ENCODE assay signal across 13 cellular contexts in the genomic region with DNA sequence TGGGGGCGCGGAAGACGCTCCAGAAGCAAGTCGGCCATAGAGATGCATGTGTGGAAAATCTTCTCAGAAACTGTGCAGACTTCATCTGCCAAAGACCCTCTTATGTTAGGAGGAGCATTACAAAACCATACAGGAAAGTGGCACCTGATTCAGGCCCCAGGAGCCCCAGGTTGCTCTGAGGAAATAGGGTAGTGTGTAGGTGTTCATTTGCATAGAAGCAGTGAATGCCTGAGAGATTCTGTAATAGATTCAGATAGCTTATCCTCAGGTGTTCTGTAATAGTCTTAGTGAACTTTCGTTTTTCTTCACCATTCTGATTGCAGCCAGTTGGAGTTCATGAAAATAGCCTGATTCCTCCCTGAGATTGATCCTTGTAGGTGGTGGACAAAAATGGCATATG.
DNase-seq lines count a peak whose midpoint lies in the region; ATAC-seq, FAIRE-seq and TF ChIP-seq lines count a peak whose summit lies in the region.
"Had no signal": no experiment of that assay in that cellular context is flagged by ENCODE, and none has a peak within 500 bp of the region (broad histone marks: within the 10 kb centered on the region; RNA-seq: fewer than 3 reads in every experiment).

No MANE protein-coding gene starts in this region.

- H3K4ac ChIP-seq in mesenchymal stem cell (ENCODE audit: low read depth in 1 of 2, low read length in 2 of 2) = no peak overlapping the region

- no peaks in the 10 kb centered on the region for H3K27me3 Mint-ChIP-seq in activated T-cell treated with anti-CD3 and anti-CD28 coated beads, Interleukin-2, amount 50 U/mL, for 24 hours
- H3K27me3 Mint-ChIP-seq in naive thymus-derived CD8-positive, alpha-beta T cell = no peaks in the 10 kb centered on the region

- H4K91ac ChIP-seq in mesenchymal stem cell (ENCODE audit: low read length) = no peak overlapping the region

- H2BK15ac ChIP-seq in mesenchymal stem cell (ENCODE audit: low read depth, poor library complexity, severe bottlenecking) = no peak overlapping the region

- H3K4me3 ChIP-seq in OCI-LY7 (ENCODE audit: low read depth, low read length, poor library complexity, severe bottlenecking) = peak overlapping the region; percentile 43
- no peak overlapping the region for H3K4me3 ChIP-seq in mesenchymal stem cell (ENCODE audit: insufficient read depth in 1 of 2, low read depth in 1 of 2, low read length in 2 of 2)
- H3K4me3 ChIP-seq: esophagus muscularis mucosa had no signal

- no peak overlapping the region for H3K4me3 Mint-ChIP-seq in activated T-cell treated with anti-CD3 and anti-CD28 coated beads, Interleukin-2, amount 50 U/mL, for 24 hours
- H3K4me3 Mint-ChIP-seq in naive thymus-derived CD8-positive, alpha-beta T cell = peak overlapping the region in 1 of 10 donors; percentile 9
- H3K4me3 Mint-ChIP-seq: immature natural killer cell had no signal

- no peak overlapping the region for H2BK12ac ChIP-seq in mesenchymal stem cell (ENCODE audit: low read length in 2 of 2)

- no peaks in the 10 kb centered on the region for H3K9me3 ChIP-seq in OCI-LY7 (ENCODE audit: low read length)
- H3K9me3 ChIP-seq in mesenchymal stem cell (ENCODE audit: control insufficient read depth, low read length) = no peaks in the 10 kb centered on the region
- H3K9me3 ChIP-seq: esophagus muscularis mucosa, neutrophil had no signal

- POLR2A ChIA-PET in OCI-LY7 (lab: Charles Lee) = interaction anchor here (1.4 kb wide), 1 partner anchor 11 kb away, joined by 3 read pairs; no protein-coding TSS in a partner anchor
- POLR2A ChIA-PET in naive thymus-derived CD8-positive, alpha-beta T cell (lab: Charles Lee) = no interaction called here

- H4K20me1 ChIP-seq in OCI-LY7 (ENCODE audit: insufficient read depth, low read length) = no peaks in the 10 kb centered on the region

- H3K79me1 ChIP-seq in mesenchymal stem cell (replicated peaks; ENCODE audit: low read length, poor library complexity, severe bottlenecking) = peaks cover 35% of the 10 kb centered on the region

- TF ChIP-seq POLR2A in GM12892 (IDR thresholded peaks at IDR 0.05; ENCODE audit: low read depth, low read length) = no peak

- H3K9me3 Mint-ChIP-seq in activated T-cell treated with anti-CD3 and anti-CD28 coated beads, Interleukin-2, amount 50 U/mL, for 24 hours = no peaks in the 10 kb centered on the region
- no peaks in the 10 kb centered on the region for H3K9me3 Mint-ChIP-seq in naive thymus-derived CD8-positive, alpha-beta T cell
- H3K9me3 Mint-ChIP-seq: immature natural killer cell had no signal

- H3K14ac ChIP-seq in mesenchymal stem cell (ENCODE audit: low read length in 2 of 2) = no peak overlapping the region

- peak overlapping the region in 1 of 2 experiments; percentile 17 for H3K23ac ChIP-seq in mesenchymal stem cell (ENCODE audit: low read length in 2 of 2)

- ATAC-seq in GM19468 (IDR thresholded peaks at IDR 0.05; ENCODE audit: extremely low read depth, unreplicated experiment) (peak; percentile 61), HG02943 (IDR thresholded peaks at IDR 0.05; ENCODE audit: low read depth, unreplicated experiment) (peak; percentile 59)
- no peak for ATAC-seq in naive thymus-derived CD8-positive, alpha-beta T cell

- H3K9ac ChIP-seq in mesenchymal stem cell (ENCODE audit: low read length) = no peak overlapping the region

- peaks cover 46% of the 10 kb centered on the region for H3K4me1 Mint-ChIP-seq in activated T-cell treated with anti-CD3 and anti-CD28 coated beads, Interleukin-2, amount 50 U/mL, for 24 hours (ENCODE audit: low read depth)
- H3K4me1 Mint-ChIP-seq in naive thymus-derived CD8-positive, alpha-beta T cell = peaks cover 17 to 71% (median 61%) of the 10 kb centered on the region in 4 donors

- no peak overlapping the region; the same call in 1 of the 2 replicates for H2AFZ ChIP-seq in OCI-LY7 (ENCODE audit: low read length)
- H2AFZ ChIP-seq in mesenchymal stem cell (ENCODE audit: low read depth, low read length) = no peak overlapping the region

- CTCF ChIA-PET in OCI-LY7 (lab: Charles Lee; ENCODE audit: unreplicated experiment) = no interaction called here

- TF ChIP-seq CTCF in OCI-LY7 (conservative IDR thresholded peaks at IDR 0.05; ENCODE audit: low read length) = no peak

- H3K79me2 ChIP-seq in OCI-LY7 (ENCODE audit: insufficient read depth, low read depth, low read length) = peaks cover 29% of the 10 kb centered on the region; the same call in 1 of the 2 replicates

- H4K8ac ChIP-seq in mesenchymal stem cell (ENCODE audit: low read length) = no peak overlapping the region

- H3K27ac ChIP-seq in OCI-LY7 (ENCODE audit: low read depth, low read length, poor library complexity, severe bottlenecking) = peak overlapping the region; percentile 63
- no peak overlapping the region for H3K27ac ChIP-seq in mesenchymal stem cell (ENCODE audit: low read length, poor library complexity, severe bottlenecking)
- H3K27ac ChIP-seq: esophagus muscularis mucosa, neutrophil had no signal

- H3K36me3 Mint-ChIP-seq in activated T-cell treated with anti-CD3 and anti-CD28 coated beads, Interleukin-2, amount 50 U/mL, for 24 hours (ENCODE audit: low read depth) = peaks cover 27% of the 10 kb centered on the region
- H3K36me3 Mint-ChIP-seq in naive thymus-derived CD8-positive, alpha-beta T cell = peaks cover 0 to 30% (median 4%) of the 10 kb centered on the region in 3 donors

- H3K4me2 ChIP-seq in OCI-LY7 (ENCODE audit: low read length) = peak overlapping the region; percentile 72
- no peak overlapping the region for H3K4me2 ChIP-seq in mesenchymal stem cell (ENCODE audit: low read length, poor library complexity, severe bottlenecking)

- no peak overlapping the region for H3K18ac ChIP-seq in mesenchymal stem cell (ENCODE audit: low read depth in 1 of 2, low read length in 2 of 2)

- H3K27me3 ChIP-seq in mesenchymal stem cell (ENCODE audit: control insufficient read depth in 1 of 2, insufficient read depth in 1 of 2, low read length in 2 of 2) = no peaks in the 10 kb centered on the region
- H3K27me3 ChIP-seq: esophagus muscularis mucosa, neutrophil had no signal

- intact Hi-C loops in OCI-LY7 (cut with micrococcal nuclease; ENCODE audit: unreplicated experiment) = loop anchor here (5.0 kb wide), 1 partner anchor 161 kb away; a partner anchor contains a TSS

- 94% methylated on average over 5 of the region's 5 CpGs for WGBS in mesenchymal stem cell

- no peaks in the 10 kb centered on the region for H3K9me2 ChIP-seq in OCI-LY7 (ENCODE audit: insufficient read depth, low read length)

- peak; percentile 14 for FAIRE-seq in GM12892 (lab: Jason Lieb, UNC)

- no peak for DNase-seq in GM12892 (ENCODE audit: insufficient read length)
- DNase-seq in OCI-LY7 (ENCODE audit: low spot score) = peak; percentile 64
- no peak for DNase-seq in mesenchymal stem cell
- no peak for DNase-seq in activated T-cell treated with anti-CD3 and anti-CD28 coated beads, Interleukin-2, amount 50 U/mL, for 24 hours
- DNase-seq in naive thymus-derived CD8-positive, alpha-beta T cell = no peak
- no peak for DNase-seq in DMS79 (lab: John Stamatoyannopoulos, UW)
- DNase-seq: immature natural killer cell, NCI-H1105, T-helper 9 cell had no signal

- no peak overlapping the region for H2AK5ac ChIP-seq in mesenchymal stem cell (ENCODE audit: low read length, severe bottlenecking)

- BruUV-seq in OCI-LY7 (replicated peaks; lab: Mats Ljungman, UMichigan) = no TSS peak

- H3K4me1 ChIP-seq in OCI-LY7 (ENCODE audit: insufficient read depth, low read length, poor library complexity, severe bottlenecking) (peaks cover 86% of the 10 kb centered on the region), mesenchymal stem cell (ENCODE audit: control insufficient read depth, insufficient read depth, low read depth, low read length) (peaks cover 9% of the 10 kb centered on the region)

- H3K27ac Mint-ChIP-seq in activated T-cell treated with anti-CD3 and anti-CD28 coated beads, Interleukin-2, amount 50 U/mL, for 24 hours = no peak overlapping the region
- peak overlapping the region in 5 of 10 donors; percentile 3 to 54 (median 28) for H3K27ac Mint-ChIP-seq in naive thymus-derived CD8-positive, alpha-beta T cell
- H3K27ac Mint-ChIP-seq: immature natural killer cell had no signal

- H3K36me3 ChIP-seq in OCI-LY7 (ENCODE audit: insufficient read depth, low read length) (no peaks in the 10 kb centered on the region), mesenchymal stem cell (ENCODE audit: control insufficient read depth in 1 of 2, insufficient read depth in 2 of 2, low read depth in 1 of 2, low read length in 2 of 2) (peaks cover 5 to 9% of the 10 kb centered on the region in 2 experiments)

- H2BK5ac ChIP-seq in mesenchymal stem cell (ENCODE audit: low read depth, low read length, poor library complexity, severe bottlenecking) = no peak overlapping the region

- no peak overlapping the region for H2BK120ac ChIP-seq in mesenchymal stem cell (ENCODE audit: low read depth, low read length)

Comparison
In these comparisons a context has a peak if more than half of its experiments do, and no peak if none do; other contexts are left out.
1. ATAC-seq: peak in GM19468 (single experiment) and HG02943 (single experiment); none in naive thymus-derived CD8-positive, alpha-beta T cell (0 of 2).